8 cellular contexts compared by ENCODE assay signal in genomic region chr17:40363480-40363838, GRCh38. TPM values are rescaled to one million over a fixed set of nuclear protein-coding genes. Genes with fewer than 3 reads are reported as not detected.
DNase-seq lines count a peak whose midpoint lies in the region; ATAC-seq and TF ChIP-seq lines count a peak whose summit lies in the region.

No MANE protein-coding gene starts in this region.

- ATAC-seq in HG03159 (IDR thresholded peaks at IDR 0.05; ENCODE audit: unreplicated experiment) (no peak), HG02885 (IDR thresholded peaks at IDR 0.05; ENCODE audit: poor library complexity, unreplicated experiment) (no peak)

- no peak for DNase-seq in BE2C
- DNase-seq in chondrocyte (ENCODE audit: low spot score) = peak; percentile 90
- no peak for DNase-seq in cerebellar nuclear complex (lab: John Stamatoyannopoulos, UW)
- no peak for DNase-seq in NCI-H345 treated with DMSO at 0.1 percent for 48 hours (lab: John Stamatoyannopoulos, UW; ENCODE audit: unreplicated experiment)

- H3K27ac ChIP-seq in HUES48 (ENCODE audit: low read depth, low read length) = no peak overlapping the region
- H3K27ac ChIP-seq in mucosa of rectum (ENCODE audit: low read depth in 2 of 2, low read length in 2 of 2) = peak overlapping the region in 1 of 2 donors; percentile 43

- H3K9ac ChIP-seq in HUES48 (ENCODE audit: low read depth, low read length) (no peak overlapping the region), mucosa of rectum (ENCODE audit: low read depth in 1 of 2, low read length in 2 of 2) (peak overlapping the region; percentile 32 to 59)

- H3K36me3 Mint-ChIP-seq in chondrocyte (ENCODE audit: low read depth) = no peaks in the 10 kb centered on the region

- peak overlapping the region; percentile 13 for H3K27ac Mint-ChIP-seq in chondrocyte (ENCODE audit: unreplicated experiment)

- peak overlapping the region; percentile 48 for H3K4me3 ChIP-seq in BE2C (ENCODE audit: low read depth, low read length)
- H3K4me3 ChIP-seq in HUES48 (ENCODE audit: low read depth, low read length) = peak overlapping the region; percentile 64
- peak overlapping the region; percentile 63 to 73 for H3K4me3 ChIP-seq in mucosa of rectum (ENCODE audit: low read length in 2 of 2)

- peak overlapping the region; percentile 75 for H3K4me3 Mint-ChIP-seq in chondrocyte (ENCODE audit: unreplicated experiment)

- H3K27me3 Mint-ChIP-seq in chondrocyte (ENCODE audit: low read depth) = no peaks in the 10 kb centered on the region

- TF ChIP-seq CTCF in BE2C (IDR thresholded peaks at IDR 0.05; ENCODE audit: low read depth, low read length) (no peak), chondrocyte (IDR thresholded peaks at IDR 0.05) (no peak)

- H3K36me3 ChIP-seq in BE2C = no peaks in the 10 kb centered on the region
- no peaks in the 10 kb centered on the region for H3K36me3 ChIP-seq in HUES48 (ENCODE audit: control insufficient read depth, insufficient read depth, low read length)
- no peaks in the 10 kb centered on the region for H3K36me3 ChIP-seq in mucosa of rectum (ENCODE audit: control insufficient read depth in 2 of 2, insufficient read depth in 2 of 2, low read length in 2 of 2)

- H3K4me1 ChIP-seq in BE2C (no peaks in the 10 kb centered on the region), HUES48 (ENCODE audit: control insufficient read depth, insufficient read depth, low read length) (peaks cover 22% of the 10 kb centered on the region), mucosa of rectum (ENCODE audit: control insufficient read depth in 2 of 2, insufficient read depth in 2 of 2, low read length in 2 of 2) (peaks cover 14 to 16% of the 10 kb centered on the region in 2 donors)

- H3K9me3 Mint-ChIP-seq in chondrocyte (ENCODE audit: low read depth) = no peaks in the 10 kb centered on the region

- H3K4me1 Mint-ChIP-seq in chondrocyte (ENCODE audit: low read depth) = peaks cover 13% of the 10 kb centered on the region

- H3K9me3 ChIP-seq in BE2C (no peaks in the 10 kb centered on the region), HUES48 (ENCODE audit: control insufficient read depth, insufficient read depth, low read length) (no peaks in the 10 kb centered on the region), mucosa of rectum (ENCODE audit: control insufficient read depth in 2 of 2, low read length in 2 of 2) (no peaks in the 10 kb centered on the region)

- H3K27me3 ChIP-seq in BE2C (no peaks in the 10 kb centered on the region), HUES48 (ENCODE audit: control insufficient read depth, insufficient read depth, low read length) (peaks cover 41% of the 10 kb centered on the region), mucosa of rectum (ENCODE audit: control insufficient read depth in 2 of 2, insufficient read depth in 2 of 2, low read length in 2 of 2) (peaks cover 0 to 3% of the 10 kb centered on the region in 2 donors)

RNA-seq across cellular contexts. Expression of gene GJD3, which starts 1.1 kb away (rescaled TPM):
- 11.3 TPM for polyA plus RNA-seq in BE2C (2012; ENCODE audit: insufficient read depth, insufficient read length, low read depth)
- 0.32 to 0.41 TPM in 2 of 3 replicates, not detected in the other for total RNA-seq in chondrocyte

RNA-seq across cellular contexts. Expression of gene TOP2A, which starts 54.2 kb away (rescaled TPM):
- 17.6 TPM for polyA plus RNA-seq in BE2C (2012; ENCODE audit: insufficient read depth, insufficient read length, low read depth)
- total RNA-seq in chondrocyte = 24.6 to 28.2 TPM (median 27.8 TPM) in 3 replicates

RNA-seq across cellular contexts. Expression of gene RARA, which starts 54.5 kb away (rescaled TPM):
- 141 TPM for polyA plus RNA-seq in BE2C (2012; ENCODE audit: insufficient read depth, insufficient read length, low read depth)
- total RNA-seq in chondrocyte = 59.2 to 65.7 TPM (median 61.2 TPM) in 3 replicates
